ENCODE assay signal across 8 cellular contexts in the genomic region with DNA sequence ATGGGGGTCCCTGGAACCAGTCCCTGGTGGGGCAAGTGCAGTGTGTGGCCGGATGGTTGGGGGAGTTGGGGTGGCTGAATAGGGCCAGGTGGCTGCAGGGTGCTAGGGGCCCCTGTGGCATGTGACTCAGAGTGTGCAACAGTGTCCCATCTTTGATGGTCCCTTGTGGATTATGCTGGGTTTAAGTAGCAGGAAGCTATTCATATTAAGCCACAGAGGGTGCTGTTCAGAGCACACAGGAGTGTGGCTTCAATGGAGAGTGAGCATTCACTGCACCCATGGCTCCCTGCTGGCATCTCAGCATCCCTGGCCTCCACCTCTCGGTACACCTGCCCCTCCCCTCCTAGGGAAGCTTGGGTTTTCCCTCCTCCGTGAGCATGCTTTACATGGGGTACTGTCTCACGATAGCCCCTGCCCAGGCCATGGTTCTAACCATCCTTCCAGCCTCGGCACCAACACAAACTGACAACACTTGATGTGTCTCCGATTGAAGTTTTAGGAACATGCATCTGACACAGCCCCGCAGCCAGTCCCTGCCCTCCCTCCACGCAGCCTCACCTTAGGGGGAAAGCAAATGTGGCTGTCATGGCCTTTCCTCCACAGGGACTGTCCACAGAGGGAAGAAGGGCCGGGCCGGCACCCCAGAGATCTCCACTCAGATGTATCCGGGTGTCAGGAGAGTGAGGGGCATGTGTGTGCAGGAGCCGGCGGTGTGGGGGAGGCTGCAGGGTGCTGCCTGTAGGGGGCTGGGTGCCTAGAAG. TPM values are rescaled to one million over a fixed set of nuclear protein-coding genes. Genes with fewer than 3 reads are reported as not detected.
DNase-seq lines count a peak whose midpoint lies in the region; ATAC-seq and TF ChIP-seq lines count a peak whose summit lies in the region.

No MANE protein-coding gene starts in this region.

- peak overlapping the region; percentile 67 for H3K4me3 Mint-ChIP-seq in activated naive CD8-positive, alpha-beta T cell

- H3K9ac ChIP-seq in GM23248 = peak overlapping the region; percentile 58
- H3K9ac ChIP-seq in Loucy (ENCODE audit: low read depth, low read length, poor library complexity, severe bottlenecking) = peak overlapping the region; percentile 75

- H3K9me2 ChIP-seq in GM23248 (ENCODE audit: insufficient read depth) (no peaks in the 10 kb centered on the region), Loucy (replicated peaks; ENCODE audit: low read depth, low read length) (no peaks in the 10 kb centered on the region)

- H3K4me3 ChIP-seq in GM23248 = 0 out of 2 replicates have a peak overlapping the region, but pooled peaks have one; percentile 21
- H3K4me3 ChIP-seq in Loucy (ENCODE audit: low read length, poor library complexity, severe bottlenecking) = peak overlapping the region; percentile 67
- H3K4me3 ChIP-seq in neutrophil (ENCODE audit: low read depth in 1 of 2, low read length in 1 of 2) = peak overlapping the region in 1 of 2 experiments; percentile 35

- TF ChIP-seq CTCF in Loucy (conservative IDR thresholded peaks at IDR 0.05; ENCODE audit: low read length) (peak; percentile 48), neutrophil (IDR thresholded peaks at IDR 0.05) (no peak)

- H3K79me2 ChIP-seq in GM23248 (ENCODE audit: insufficient read depth) (no peaks in the 10 kb centered on the region), Loucy (ENCODE audit: insufficient read depth, low read length) (no peaks in the 10 kb centered on the region)

- in situ Hi-C loops in GM23248 (cut with MboI) = no loop called here

- no peak overlapping the region for H2AFZ ChIP-seq in GM23248
- no peak overlapping the region for H2AFZ ChIP-seq in Loucy (ENCODE audit: low read length)

- H4K20me1 ChIP-seq in GM23248 (ENCODE audit: insufficient read depth) = no peaks in the 10 kb centered on the region
- H4K20me1 ChIP-seq in Loucy (ENCODE audit: insufficient read depth, low read length, poor library complexity, severe bottlenecking) = no peaks in the 10 kb centered on the region

- H3K27me3 ChIP-seq in GM23248 (replicated peaks; ENCODE audit: insufficient read depth) (no peaks in the 10 kb centered on the region), Loucy (ENCODE audit: insufficient read depth, low read length, poor library complexity, severe bottlenecking) (no peaks in the 10 kb centered on the region), neutrophil (no peaks in the 10 kb centered on the region)

- DNase-seq in activated CD4-positive, CD25-positive, alpha-beta regulatory T cell treated with anti-CD3 and anti-CD28 coated beads, Interleukin-2, amount 50 U/mL, for 72 hours = no peak
- DNase-seq in GM23248 (peak; percentile 42), KG1 (lab: John Stamatoyannopoulos, UW) (no peak)
- no peak for DNase-seq in effector CD4-positive, alpha-beta T cell

- peak; percentile 27 to 35 for ATAC-seq in activated CD4-positive, CD25-positive, alpha-beta regulatory T cell treated with anti-CD3 and anti-CD28 coated beads, Interleukin-2, amount 50 U/mL, for 24 hours

- H3K27ac ChIP-seq in GM23248 (peak overlapping the region; percentile 79), neutrophil (peak overlapping the region; percentile 81)

- H3K36me3 ChIP-seq in GM23248 (ENCODE audit: low read depth) (peaks cover 23% of the 10 kb centered on the region; the same call in 1 of the 2 replicates), Loucy (ENCODE audit: insufficient read depth, low read length) (peaks cover 25% of the 10 kb centered on the region; the same call in 1 of the 2 replicates), neutrophil (peaks cover 32% of the 10 kb centered on the region)

- H3K4me1 ChIP-seq in GM23248 (ENCODE audit: insufficient read depth) (peaks cover 46% of the 10 kb centered on the region), Loucy (ENCODE audit: insufficient read depth, low read length, poor library complexity, severe bottlenecking) (peaks cover 62% of the 10 kb centered on the region), neutrophil (ENCODE audit: control insufficient read depth in 1 of 2, insufficient read depth in 1 of 2, low read depth in 1 of 2, low read length in 1 of 2) (peaks cover 53 to 56% of the 10 kb centered on the region in 2 experiments)

- H3K36me3 Mint-ChIP-seq in activated naive CD8-positive, alpha-beta T cell = no peaks in the 10 kb centered on the region

- H3F3A ChIP-seq in GM23248 (ENCODE audit: insufficient read depth) = peaks cover 75% of the 10 kb centered on the region
- peaks cover 3% of the 10 kb centered on the region; the same call in 1 of the 2 replicates for H3F3A ChIP-seq in Loucy (ENCODE audit: low read depth)

- 41 to 44% methylated on average over 13 of the region's 13 CpGs for WGBS in GM23248 (ENCODE audit: low coverage in 1 of 2, low lambda C conversion rate in 2 of 2, missing lambda C conversion rate in 2 of 2), 2 experiments

- H3K4me2 ChIP-seq in GM23248 (ENCODE audit: unreplicated experiment) (peak overlapping the region; percentile 68), Loucy (ENCODE audit: low read depth, low read length, poor library complexity, severe bottlenecking) (peak overlapping the region; percentile 87)

- H3K27me3 Mint-ChIP-seq in activated naive CD8-positive, alpha-beta T cell = no peaks in the 10 kb centered on the region

- peak overlapping the region; percentile 50 for H3K27ac Mint-ChIP-seq in activated naive CD8-positive, alpha-beta T cell

- H3K9me3 ChIP-seq in GM23248 (ENCODE audit: low read depth) = no peaks in the 10 kb centered on the region
- H3K9me3 ChIP-seq in Loucy (ENCODE audit: insufficient read depth, low read depth, low read length) = no peaks in the 10 kb centered on the region
- no peaks in the 10 kb centered on the region for H3K9me3 ChIP-seq in neutrophil

- H3K9me3 Mint-ChIP-seq in activated naive CD8-positive, alpha-beta T cell (ENCODE audit: low read depth) = no peaks in the 10 kb centered on the region

- H3K4me1 Mint-ChIP-seq in activated naive CD8-positive, alpha-beta T cell (ENCODE audit: low read depth) = peaks cover 63% of the 10 kb centered on the region

RNA-seq across cellular contexts. Expression of a gene that starts 30.4 kb away (rescaled TPM):
- 18.7 and 24.6 TPM in 2 replicates for total RNA-seq in GM23248 (2014; rRNA removed; shearing (Covaris generic))
- polyA plus RNA-seq in GM23248 (2016; fragmentation: Nextera tagmentation; extraction: Ambion mirVana) = 45.5 and 50.8 TPM in 2 replicates
